ENCODE assay signal across 16 cellular contexts in the genomic region with DNA sequence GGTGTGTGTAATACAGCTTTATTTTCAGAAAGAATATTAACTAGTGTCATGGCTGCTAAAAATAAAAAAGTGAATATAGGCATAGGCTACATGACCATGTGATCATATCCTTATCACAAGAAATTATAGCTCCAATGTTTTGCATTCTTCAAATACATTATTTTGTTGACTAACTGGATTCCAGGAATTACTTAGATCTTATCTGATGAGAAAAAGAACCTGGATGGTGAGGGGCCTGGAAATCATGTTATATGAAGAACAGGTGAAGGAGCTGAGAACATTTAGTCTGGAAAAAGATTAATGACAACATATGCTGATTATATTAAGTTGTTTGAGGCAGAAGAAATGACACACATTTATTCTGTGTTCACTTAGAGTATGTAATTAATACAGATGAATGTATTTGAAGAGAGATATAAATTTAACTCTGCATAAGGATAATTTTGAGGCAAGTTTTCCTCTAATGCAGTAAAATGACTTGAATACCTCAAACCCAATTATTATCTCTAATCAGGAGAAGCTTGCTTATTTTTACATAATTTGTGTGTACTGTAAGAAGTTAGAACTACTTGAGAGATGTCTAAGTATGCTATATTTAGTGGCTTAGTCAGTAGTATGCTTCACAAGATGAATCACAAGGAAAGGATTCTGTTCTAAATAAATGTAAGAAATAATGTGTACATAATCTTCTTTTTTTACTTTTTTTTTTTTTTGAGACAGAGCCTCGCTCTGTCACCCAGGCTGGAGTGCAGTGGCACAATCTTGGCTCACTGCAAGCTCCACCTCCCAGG. TPM values are rescaled to one million over a fixed set of nuclear protein-coding genes. Genes with fewer than 3 reads are reported as not detected.
DNase-seq lines count a peak whose midpoint lies in the region; ATAC-seq and TF ChIP-seq lines count a peak whose summit lies in the region.
"Had no signal": no experiment of that assay in that cellular context is flagged by ENCODE, and none has a peak within 500 bp of the region (broad histone marks: within the 10 kb centered on the region; RNA-seq: fewer than 3 reads in every experiment).

No MANE protein-coding gene starts in this region.

- peaks cover 10% of the 10 kb centered on the region for H3K36me3 Mint-ChIP-seq in WTC11

- POLR2A ChIA-PET in AG04450 (lab: Yijun Ruan, JAX) (interaction anchor here (1.5 kb wide), 1 partner anchor 14 kb away, joined by 5 read pairs; the partner anchor contains the start of genes PHTF2 and TMEM60), WTC11 (lab: Charles Lee) (interaction anchor here (0.7 kb wide), 1 partner anchor 19 kb away, joined by 4 read pairs; no protein-coding TSS in a partner anchor)

- ATAC-seq in WTC11 (no peak), HG03342 (IDR thresholded peaks at IDR 0.05; ENCODE audit: unreplicated experiment) (no peak)

- H3K9me3 Mint-ChIP-seq in WTC11, result peaks cover 18% of the 10 kb centered on the region
- H3K9me3 Mint-ChIP-seq: CD4-positive, alpha-beta T cell had no signal

- H3K27ac Mint-ChIP-seq in WTC11, result no peak overlapping the region
- H3K27ac Mint-ChIP-seq: CD4-positive, alpha-beta T cell had no signal

- H3K27me3 Mint-ChIP-seq in WTC11 (ENCODE audit: low read depth), result no peaks in the 10 kb centered on the region
- H3K27me3 Mint-ChIP-seq: CD4-positive, alpha-beta T cell had no signal

- no peaks in the 10 kb centered on the region for H3K27me3 ChIP-seq in AG04450 (ENCODE audit: control insufficient read depth, insufficient read depth, low read length)
- H3K27me3 ChIP-seq: ovary, tibial artery had no signal

- H3K4me3 Mint-ChIP-seq in WTC11, result no peak overlapping the region
- H3K4me3 Mint-ChIP-seq: CD4-positive, alpha-beta T cell had no signal

- no peaks in the 10 kb centered on the region for H3K4me1 Mint-ChIP-seq in WTC11

- CTCF ChIA-PET in AG04450 (lab: Charles Lee) (interaction anchor here (1.3 kb wide), 1 partner anchor 160 kb away, joined by 6 read pairs; no protein-coding TSS in a partner anchor), WTC11 (lab: Charles Lee) (no interaction called here)

- peaks cover 3% of the 10 kb centered on the region; the same call in 1 of the 2 replicates for H3K9me3 ChIP-seq in AG04450 (ENCODE audit: control insufficient read depth, insufficient read depth, low read length)
- H3K9me3 ChIP-seq: ovary had no signal

- DNase-seq in AG04450 (ENCODE audit: low read depth, low spot score), result peak; percentile 33
- DNase-seq in HS-5 (ENCODE audit: low read depth), result peak; percentile 82
- DNase-seq in astrocyte of the spinal cord (ENCODE audit: low read depth, low spot score), result peak; percentile 70
- DNase-seq in kidney tubule cell (ENCODE audit: low spot score), result peak; percentile 53
- DNase-seq in WTC11 (ENCODE audit: low spot score), result no peak
- no peak for DNase-seq in SKM-1 treated with dmso at 0.1 percent for 144 hours (lab: John Stamatoyannopoulos, UW; ENCODE audit: unreplicated experiment)
- no peak for DNase-seq in NCI-H2227 (lab: John Stamatoyannopoulos, UW; ENCODE audit: unreplicated experiment)
- DNase-seq: activated CD4-positive, alpha-beta T cell treated with anti-CD3 and anti-CD28 coated beads for 1 hour; activated gamma-delta T cell treated with Interleukin-2 at 50 U/mL for 16 hours; CD4-positive, alpha-beta T cell; effector CD4-positive, alpha-beta T cell; kidney; NCI-H2029; ovary; tibial artery had no signal

- TF ChIP-seq CTCF in AG04450 (IDR thresholded peaks at IDR 0.05; ENCODE audit: low read depth, low read length), result no peak
- TF ChIP-seq CTCF in astrocyte of the spinal cord (IDR thresholded peaks at IDR 0.05; ENCODE audit: low read depth, low read length), result no peak
- no peak for TF ChIP-seq CTCF in WTC11 (IDR thresholded peaks at IDR 0.05)

- no peak overlapping the region for H3K27ac ChIP-seq in AG04450 (ENCODE audit: low read depth, low read length)
- H3K27ac ChIP-seq: ovary had no signal

- in situ Hi-C loops in astrocyte of the spinal cord (cut with HindIII; ENCODE audit: low sequenced_read_pairs), result no loop called here

- H3K4me3 ChIP-seq in AG04450 (ENCODE audit: low read depth, low read length), result no peak overlapping the region
- no peak overlapping the region for H3K4me3 ChIP-seq in astrocyte of the spinal cord (ENCODE audit: low read depth, low read length)
- H3K4me3 ChIP-seq: ovary, tibial artery had no signal

TF ChIP-seq in WTC11, 78 proteins besides CTCF, POLR2A, EP300 and RAD21 (continues in another document):
- no peak for TF ChIP-seq USF1 (CRISPR knock-in tag; IDR thresholded peaks at IDR 0.05)
- no peak for TF ChIP-seq NR3C1 (CRISPR knock-in tag; conservative IDR thresholded peaks at IDR 0.05; ENCODE audit: low read depth)
- no peak for TF ChIP-seq ATF6 (CRISPR knock-in tag; IDR thresholded peaks at IDR 0.05)
- TF ChIP-seq SMAD4 (CRISPR knock-in tag; IDR thresholded peaks at IDR 0.05), result no peak
- no peak for TF ChIP-seq ZNF281 (CRISPR knock-in tag; IDR thresholded peaks at IDR 0.05)
- no peak for TF ChIP-seq SOX15 (CRISPR knock-in tag; IDR thresholded peaks at IDR 0.05)
- no peak for TF ChIP-seq NFE2L1 (CRISPR knock-in tag; IDR thresholded peaks at IDR 0.05)
- TF ChIP-seq, protein P1, sequence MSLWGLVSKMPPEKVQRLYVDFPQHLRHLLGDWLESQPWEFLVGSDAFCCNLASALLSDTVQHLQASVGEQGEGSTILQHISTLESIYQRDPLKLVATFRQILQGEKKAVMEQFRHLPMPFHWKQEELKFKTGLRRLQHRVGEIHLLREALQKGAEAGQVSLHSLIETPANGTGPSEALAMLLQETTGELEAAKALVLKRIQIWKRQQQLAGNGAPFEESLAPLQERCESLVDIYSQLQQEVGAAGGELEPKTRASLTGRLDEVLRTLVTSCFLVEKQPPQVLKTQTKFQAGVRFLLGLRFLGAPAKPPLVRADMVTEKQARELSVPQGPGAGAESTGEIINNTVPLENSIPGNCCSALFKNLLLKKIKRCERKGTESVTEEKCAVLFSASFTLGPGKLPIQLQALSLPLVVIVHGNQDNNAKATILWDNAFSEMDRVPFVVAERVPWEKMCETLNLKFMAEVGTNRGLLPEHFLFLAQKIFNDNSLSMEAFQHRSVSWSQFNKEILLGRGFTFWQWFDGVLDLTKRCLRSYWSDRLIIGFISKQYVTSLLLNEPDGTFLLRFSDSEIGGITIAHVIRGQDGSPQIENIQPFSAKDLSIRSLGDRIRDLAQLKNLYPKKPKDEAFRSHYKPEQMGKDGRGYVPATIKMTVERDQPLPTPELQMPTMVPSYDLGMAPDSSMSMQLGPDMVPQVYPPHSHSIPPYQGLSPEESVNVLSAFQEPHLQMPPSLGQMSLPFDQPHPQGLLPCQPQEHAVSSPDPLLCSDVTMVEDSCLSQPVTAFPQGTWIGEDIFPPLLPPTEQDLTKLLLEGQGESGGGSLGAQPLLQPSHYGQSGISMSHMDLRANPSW (CRISPR knock-in tag; conservative IDR thresholded peaks at IDR 0.05; ENCODE audit: low read depth), result no peak

RNA-seq across cellular contexts. Expression of gene PHTF2, which starts 13.5 kb away (rescaled TPM):
- polyA plus RNA-seq in AG04450 (2011; rRNA removed), result 44.5 and 60.1 TPM in 2 replicates
- polyA minus RNA-seq in AG04450 (2011; rRNA and poly(A)+ RNA removed), result 25.5 and 42.9 TPM in 2 replicates
- 17.9 to 20.1 TPM (median 19.7 TPM) in 3 replicates for total RNA-seq in WTC11 (2021)

RNA-seq across cellular contexts. Expression of gene TMEM60, which starts 13.9 kb away (rescaled TPM):
- 31.6 and 43.1 TPM in 2 replicates for polyA plus RNA-seq in AG04450 (2011; rRNA removed)
- polyA minus RNA-seq in AG04450 (2011; rRNA and poly(A)+ RNA removed), result 8.4 and 10.6 TPM in 2 replicates
- 21.5 to 23.7 TPM (median 23.4 TPM) in 3 replicates for total RNA-seq in WTC11 (2021)

Comparison
In these comparisons a context has a peak if more than half of its experiments do, and no peak if none do; other contexts are left out.
1. DNase-seq: peak in AG04450 (single experiment), HS-5 (single experiment), astrocyte of the spinal cord (single experiment) and kidney tubule cell (single experiment); none in WTC11 (single experiment), SKM-1 treated with dmso at 0.1 percent for 144 hours (single experiment) and NCI-H2227 (single experiment).